26 cellular contexts compared by ENCODE assay signal in genomic region chr5:34831328-34831727, GRCh38. TPM values are rescaled to one million over a fixed set of nuclear protein-coding genes. Genes with fewer than 3 reads are reported as not detected.
DNase-seq lines count a peak whose midpoint lies in the region; ATAC-seq and TF ChIP-seq lines count a peak whose summit lies in the region.
"Had no signal": no experiment of that assay in that cellular context is flagged by ENCODE, and none has a peak within 500 bp of the region (broad histone marks: within the 10 kb centered on the region; RNA-seq: fewer than 3 reads in every experiment).

No MANE protein-coding gene starts in this region.

- H2BK120ac ChIP-seq in IMR-90 (ENCODE audit: low read depth, low read length), result no peak overlapping the region

- H2BK15ac ChIP-seq in IMR-90 (ENCODE audit: low read depth, low read length), result no peak overlapping the region

- ATAC-seq in IMR-90 (ENCODE audit: low read depth) (peak; percentile 52), HG02981 (IDR thresholded peaks at IDR 0.05; ENCODE audit: unreplicated experiment) (no peak)
- ATAC-seq: A549, HepG2, K562 had no signal

- H3K27ac ChIP-seq in IMR-90 (ENCODE audit: insufficient read depth, low read length) (no peak overlapping the region), VCaP (peak overlapping the region; percentile 87), smooth muscle cell (ENCODE audit: low read depth) (peak overlapping the region; percentile 10), mammary epithelial cell (ENCODE audit: insufficient read depth, low read depth, low read length) (no peak overlapping the region)
- H3K27ac ChIP-seq: A549; BLaER1 treated with 17β-estradiol and CSF1 and Interleukin-3, amounts not matched to agents 10 nM and 100 nM; GM23248; SJSA1 had no signal

- H3K4ac ChIP-seq in IMR-90 (ENCODE audit: low read depth, low read length), result no peak overlapping the region

- peaks cover 2% of the 10 kb centered on the region for H3K9me3 ChIP-seq in IMR-90 (ENCODE audit: control insufficient read depth, insufficient read depth, low read length)
- H3K9me3 ChIP-seq in smooth muscle cell (replicated peaks; ENCODE audit: low read depth), result no peaks in the 10 kb centered on the region
- no peaks in the 10 kb centered on the region for H3K9me3 ChIP-seq in mammary epithelial cell (replicated peaks; ENCODE audit: insufficient read depth, low read length)
- H3K9me3 ChIP-seq: A549; BLaER1 treated with 17β-estradiol and CSF1 and Interleukin-3, amounts not matched to agents 10 nM and 100 nM; SJSA1 had no signal

- H4K5ac ChIP-seq in IMR-90 (ENCODE audit: low read depth, low read length), result no peak overlapping the region

- no peak overlapping the region for H3K27ac Mint-ChIP-seq in glutamatergic neuron (ENCODE audit: unreplicated experiment)
- H3K27ac Mint-ChIP-seq: CD4-positive, alpha-beta T cell had no signal

- H2AFZ ChIP-seq in IMR-90 (replicated peaks; ENCODE audit: low read length, poor library complexity), result no peak overlapping the region
- H2AFZ ChIP-seq in smooth muscle cell (ENCODE audit: low read depth), result no peak overlapping the region
- no peak overlapping the region for H2AFZ ChIP-seq in mammary epithelial cell (ENCODE audit: low read depth, low read length)
- H2AFZ ChIP-seq: GM23248 had no signal

- H3K79me2 ChIP-seq in smooth muscle cell (ENCODE audit: low read depth) (no peaks in the 10 kb centered on the region), mammary epithelial cell (ENCODE audit: insufficient read depth, low read length) (no peaks in the 10 kb centered on the region)

- in situ Hi-C loops in IMR-90 (cut with MboI; ENCODE audit: low sequenced_read_pairs) (no loop called here), mammary epithelial cell (cut with MboI; ENCODE audit: low sequenced_read_pairs in 2 of 2) (no loop called here)

- no peak overlapping the region for H4K8ac ChIP-seq in IMR-90 (ENCODE audit: low read depth in 2 of 2, low read length in 2 of 2)

- peak overlapping the region; percentile 58 for H2BK5ac ChIP-seq in IMR-90 (ENCODE audit: low read depth, low read length, poor library complexity, severe bottlenecking)

- H3K79me1 ChIP-seq in IMR-90 (ENCODE audit: low read depth in 1 of 2, low read length in 2 of 2), result peaks cover 30 to 45% of the 10 kb centered on the region in 2 experiments

- H3K36me3 ChIP-seq in IMR-90 (ENCODE audit: control insufficient read depth, insufficient read depth, low read length) (peaks cover 58% of the 10 kb centered on the region), smooth muscle cell (ENCODE audit: low read depth) (peaks cover 48% of the 10 kb centered on the region), mammary epithelial cell (ENCODE audit: insufficient read depth, low read length) (peaks cover 21% of the 10 kb centered on the region)

- intact Hi-C loops in IMR-90 (cut with micrococcal nuclease), result no loop called here
- intact Hi-C loops in mammary epithelial cell (cut with micrococcal nuclease), result loop anchor here (10.0 kb wide), 2 partner anchors 177 to 307 kb away; partner anchors contain the start of gene RAI14

- H3K4me3 ChIP-seq in IMR-90 (ENCODE audit: insufficient read depth, low read depth, low read length), result no peak overlapping the region
- no peak overlapping the region for H3K4me3 ChIP-seq in fibroblast of the aortic adventitia (ENCODE audit: low read depth, low read length)
- no peak overlapping the region for H3K4me3 ChIP-seq in smooth muscle cell
- no peak overlapping the region for H3K4me3 ChIP-seq in mammary epithelial cell (replicated peaks in 1 of 3; ENCODE audit: insufficient read depth in 1 of 3, low read depth in 2 of 3, low read length in 3 of 3)
- H3K4me3 ChIP-seq: A549; BLaER1 treated with 17β-estradiol and CSF1 and Interleukin-3, amounts not matched to agents 10 nM and 100 nM; GM23248; K562; SJSA1 had no signal

- BruUV-seq in IMR-90 (replicated peaks; lab: Mats Ljungman, UMichigan) (no TSS peak), mammary epithelial cell (replicated peaks; lab: Mats Ljungman, UMichigan) (no TSS peak)

- H3K27me3 ChIP-seq in IMR-90 (ENCODE audit: control insufficient read depth, insufficient read depth, low read length) (no peaks in the 10 kb centered on the region), smooth muscle cell (ENCODE audit: low read depth) (no peaks in the 10 kb centered on the region), mammary epithelial cell (ENCODE audit: insufficient read depth, low read length) (no peaks in the 10 kb centered on the region)
- H3K27me3 ChIP-seq: BLaER1 treated with 17β-estradiol and CSF1 and Interleukin-3, amounts not matched to agents 10 nM and 100 nM; SJSA1 had no signal

- H3K36me3 Mint-ChIP-seq in glutamatergic neuron (ENCODE audit: unreplicated experiment), result peaks cover 13% of the 10 kb centered on the region

- peaks cover 4% of the 10 kb centered on the region for H3K4me1 Mint-ChIP-seq in glutamatergic neuron (ENCODE audit: low read depth, unreplicated experiment)

- 0 out of 2 replicates have a peak, but pooled peaks cover 4% of the 10 kb centered on the region for H3K9me1 ChIP-seq in IMR-90 (ENCODE audit: insufficient read depth, low read length)

- TF ChIP-seq CTCF in IMR-90 (conservative IDR thresholded peaks at IDR 0.05; ENCODE audit: low read depth, low read length), result no peak
- no peak for TF ChIP-seq CTCF in VCaP (conservative IDR thresholded peaks at IDR 0.05)
- no peak for TF ChIP-seq CTCF in fibroblast of the aortic adventitia (IDR thresholded peaks at IDR 0.05; ENCODE audit: insufficient read depth, low read length)
- no peak for TF ChIP-seq CTCF in smooth muscle cell (IDR thresholded peaks at IDR 0.05; ENCODE audit: borderline replicate concordance, insufficient read depth, poor library complexity, severe bottlenecking)
- TF ChIP-seq CTCF in mammary epithelial cell (conservative IDR thresholded peaks at IDR 0.05 in 1 of 2, IDR thresholded peaks at IDR 0.05 in 1 of 2; ENCODE audit: extremely low read depth in 1 of 2, insufficient read depth in 1 of 2, low read depth in 1 of 2, low read length in 2 of 2), result no peak
- TF ChIP-seq CTCF in glutamatergic neuron (IDR thresholded peaks at IDR 0.05; ENCODE audit: partially characterized antibody, unreplicated experiment), result no peak

- dilution Hi-C loops in IMR-90 (cut with HindIII; ENCODE audit: low sequenced_read_pairs, unreplicated experiment) (no loop called here), mammary epithelial cell (cut with HindIII; ENCODE audit: low sequenced_read_pairs) (no loop called here)

- H4K20me1 ChIP-seq in IMR-90 (ENCODE audit: insufficient read depth, low read length), result peaks cover 9% of the 10 kb centered on the region; the same call in 1 of the 2 replicates
- H4K20me1 ChIP-seq in smooth muscle cell (ENCODE audit: low read depth), result peaks cover 8% of the 10 kb centered on the region
- H4K20me1 ChIP-seq in mammary epithelial cell (ENCODE audit: insufficient read depth, low read length), result no peaks in the 10 kb centered on the region
- H4K20me1 ChIP-seq: BLaER1 treated with 17β-estradiol and CSF1 and Interleukin-3, amounts not matched to agents 10 nM and 100 nM had no signal

- H2AK5ac ChIP-seq in IMR-90 (ENCODE audit: low read depth, low read length), result no peak overlapping the region

- no peak overlapping the region for H3K9ac ChIP-seq in IMR-90 (ENCODE audit: low read depth, low read length)
- no peak overlapping the region for H3K9ac ChIP-seq in smooth muscle cell (ENCODE audit: low read depth)
- H3K9ac ChIP-seq in mammary epithelial cell (ENCODE audit: insufficient read depth, low read length), result no peak overlapping the region
- H3K9ac ChIP-seq: BLaER1 treated with 17β-estradiol and CSF1 and Interleukin-3, amounts not matched to agents 10 nM and 100 nM; GM23248 had no signal

- H3K56ac ChIP-seq in IMR-90 (ENCODE audit: extremely low read depth, insufficient read depth, low read length), result no peak overlapping the region

- no peak overlapping the region for H2AK9ac ChIP-seq in IMR-90 (replicated peaks; ENCODE audit: low read depth, low read length, poor library complexity)

- peaks cover 5% of the 10 kb centered on the region for H3K27me3 Mint-ChIP-seq in glutamatergic neuron (ENCODE audit: unreplicated experiment)
- H3K27me3 Mint-ChIP-seq: CD4-positive, alpha-beta T cell had no signal

- H3K4me1 ChIP-seq in IMR-90 (ENCODE audit: control insufficient read depth, insufficient read depth, low read length) (peaks cover 9% of the 10 kb centered on the region; the same call in 1 of the 2 replicates), smooth muscle cell (ENCODE audit: low read depth) (no peaks in the 10 kb centered on the region), mammary epithelial cell (ENCODE audit: insufficient read depth, low read length) (no peaks in the 10 kb centered on the region)
- H3K4me1 ChIP-seq: A549; BLaER1 treated with 17β-estradiol and CSF1 and Interleukin-3, amounts not matched to agents 10 nM and 100 nM; SJSA1 had no signal

- no peak for TF ChIP-seq RAD21 in IMR-90 (IDR thresholded peaks at IDR 0.05; ENCODE audit: low read length)

- H3K14ac ChIP-seq in IMR-90 (replicated peaks; ENCODE audit: low read depth, low read length), result no peak overlapping the region

- POLR2A ChIA-PET in IMR-90 (lab: Charles Lee; ENCODE audit: unreplicated experiment), result interaction anchor here (0.6 kb wide), 2 partner anchors 13 to 98 kb away, joined by 15 read pairs; partner anchors contain the start of gene DNAJC21

- no peak overlapping the region for H3K18ac ChIP-seq in IMR-90 (ENCODE audit: low read depth, low read length)

- peaks cover 57% of the 10 kb centered on the region for H3F3A ChIP-seq in smooth muscle cell (ENCODE audit: low read depth)

- no peak overlapping the region for H3K23ac ChIP-seq in IMR-90 (ENCODE audit: low read depth, low read length)

- no peak overlapping the region for H3K4me2 ChIP-seq in IMR-90 (ENCODE audit: low read depth, low read length)
- H3K4me2 ChIP-seq in smooth muscle cell, result no peak overlapping the region
- H3K4me2 ChIP-seq in mammary epithelial cell (ENCODE audit: insufficient read depth, low read depth, low read length), result no peak overlapping the region
- H3K4me2 ChIP-seq: A549; BLaER1 treated with 17β-estradiol and CSF1 and Interleukin-3, amounts not matched to agents 10 nM and 100 nM had no signal

- no peak overlapping the region for H4K91ac ChIP-seq in IMR-90 (ENCODE audit: insufficient read depth, low read depth, low read length)

- CTCF ChIA-PET in IMR-90 (lab: Yijun Ruan, JAX) (no interaction called here), mammary epithelial cell (lab: Charles Lee; ENCODE audit: low non-redundant PET) (no interaction called here)

- DNase-seq in IMR-90 (no peak), fibroblast of the aortic adventitia (ENCODE audit: low read depth) (peak; percentile 22), smooth muscle cell (lab: John Stamatoyannopoulos, UW; ENCODE audit: unreplicated experiment) (no peak), mammary epithelial cell (no peak), SKM-1 (lab: John Stamatoyannopoulos, UW; ENCODE audit: unreplicated experiment) (no peak), glutamatergic neuron (no peak)
- DNase-seq: AML-193; CD4-positive, alpha-beta T cell; GM23248; H9; Kasumi-1; MV-4-11; NCI-H1105; NCI-H1436 treated with DMSO at 0.1 percent for 48 hours; NCI-H1930; NCI-H2107; NCI-H524; NCI-H748 treated with DMSO at 0.1 percent for 48 hours had no signal

- no peak for TF ChIP-seq POLR2A in IMR-90 (IDR thresholded peaks at IDR 0.05; ENCODE audit: low read depth, low read length)

- peaks cover 16% of the 10 kb centered on the region for H3K9me3 Mint-ChIP-seq in glutamatergic neuron (ENCODE audit: unreplicated experiment)
- H3K9me3 Mint-ChIP-seq: CD4-positive, alpha-beta T cell had no signal

- no peak overlapping the region for H2BK20ac ChIP-seq in IMR-90 (ENCODE audit: low read depth, low read length)

- no peak overlapping the region for H3K4me3 Mint-ChIP-seq in glutamatergic neuron (ENCODE audit: unreplicated experiment)
- H3K4me3 Mint-ChIP-seq: CD4-positive, alpha-beta T cell; H9 had no signal

RNA-seq across cellular contexts. Expression of gene TTC23L, which starts 7.6 kb away (rescaled TPM):
- total RNA-seq in IMR-90 (2012; rRNA removed) (under 0.01 TPM in 2 replicates), fibroblast of the aortic adventitia (ENCODE audit: low replicate concordance) (0.36 TPM in 1 of 2 replicates, not detected in the other), smooth muscle cell (0.04 and 1.3 TPM in 2 replicates), mammary epithelial cell (under 1 TPM in 1 of 2 donors, not detected in 1; 0.17 TPM), glutamatergic neuron (ENCODE audit: unreplicated experiment) (1.2 TPM)
- polyA plus RNA-seq in IMR-90 (2012; rRNA removed) (not detected in 2 replicates), smooth muscle cell (0.08 and 1.1 TPM in 2 replicates), mammary epithelial cell (0.10 TPM)
- polyA plus RNA-seq in IMR-90 (2012; cell fraction: cytosol; rRNA removed), result 0.03 TPM in 1 of 2 replicates, not detected in the other
- 0.19 TPM in 1 of 2 replicates, not detected in the other for polyA plus RNA-seq in IMR-90 (2012; cell fraction: nucleus; rRNA removed; ENCODE audit: low replicate concordance)
- polyA minus RNA-seq in mammary epithelial cell, result not detected
- total RNA-seq: HT1080, SJSA1 had no signal
- polyA plus RNA-seq: GM23248 had no signal

Comparison
In these comparisons a context has a peak if more than half of its experiments do, and no peak if none do; other contexts are left out.
1. H3K27ac ChIP-seq: peak in VCaP (single experiment) and smooth muscle cell (single experiment); none in IMR-90 (single experiment) and mammary epithelial cell (single experiment).